Comparison of ENCODE assay signal across 14 cellular contexts in the genomic region with DNA sequence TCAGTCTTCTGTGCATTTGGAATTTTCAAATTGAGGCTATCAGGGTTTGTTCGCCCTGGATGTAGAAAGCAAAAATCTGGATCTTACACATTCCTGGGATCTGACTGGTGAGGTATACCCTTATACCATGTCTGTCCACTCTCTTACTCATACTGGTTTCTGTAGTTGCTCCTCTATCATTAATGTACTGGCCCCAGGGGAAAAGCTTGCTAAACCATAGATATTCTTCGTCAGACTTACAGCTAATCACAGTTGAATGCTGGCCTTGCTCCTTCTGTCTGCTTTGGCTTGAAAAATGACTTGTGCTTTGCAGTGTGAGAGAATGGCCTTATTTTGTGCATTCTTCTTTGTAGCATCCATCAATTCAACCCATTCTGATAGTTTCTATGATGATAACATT. TPM values are rescaled to one million over a fixed set of nuclear protein-coding genes. Genes with fewer than 3 reads are reported as not detected.
DNase-seq lines count a peak whose midpoint lies in the region; ATAC-seq and TF ChIP-seq lines count a peak whose summit lies in the region.
"Had no signal": no experiment of that assay in that cellular context is flagged by ENCODE, and none has a peak within 500 bp of the region (broad histone marks: within the 10 kb centered on the region; RNA-seq: fewer than 3 reads in every experiment).

No MANE protein-coding gene starts in this region.

- TF ChIP-seq CTCF in AG10803 (conservative IDR thresholded peaks at IDR 0.05; ENCODE audit: low read length) (no peak), cardiac fibroblast (IDR thresholded peaks at IDR 0.05; ENCODE audit: low read depth, low read length) (no peak), ovary (IDR thresholded peaks at IDR 0.05) (no peak)

- no peak overlapping the region for H3K4me2 ChIP-seq in mesenchymal stem cell (ENCODE audit: low read length, poor library complexity, severe bottlenecking)

- no peak overlapping the region for H2BK12ac ChIP-seq in mesenchymal stem cell (ENCODE audit: low read length in 2 of 2)

- peaks cover 16% of the 10 kb centered on the region for H3K79me1 ChIP-seq in mesenchymal stem cell (replicated peaks; ENCODE audit: low read length, poor library complexity, severe bottlenecking)

- no peak overlapping the region for H3K9ac ChIP-seq in mesenchymal stem cell (ENCODE audit: low read length)

- ATAC-seq in GM19452 (IDR thresholded peaks at IDR 0.05; ENCODE audit: unreplicated experiment) (no peak), GM19463 (IDR thresholded peaks at IDR 0.05; ENCODE audit: unreplicated experiment) (no peak)
- ATAC-seq in activated CD4-positive, CD25-positive, alpha-beta regulatory T cell treated with anti-CD3 and anti-CD28 coated beads, Interleukin-2, amount 50 U/mL, for 24 hours, result no peak
- ATAC-seq: pancreas had no signal

- no peak overlapping the region for H2AK5ac ChIP-seq in mesenchymal stem cell (ENCODE audit: low read length, severe bottlenecking)

- H2BK15ac ChIP-seq in mesenchymal stem cell (ENCODE audit: low read depth, poor library complexity, severe bottlenecking), result no peak overlapping the region

- H2BK120ac ChIP-seq in mesenchymal stem cell (ENCODE audit: low read depth, low read length), result no peak overlapping the region

- intact Hi-C loops in ovary (cut with DNase I), result no loop called here

- H3K27me3 ChIP-seq in MG63 (no peaks in the 10 kb centered on the region), mesenchymal stem cell (ENCODE audit: control insufficient read depth in 1 of 2, insufficient read depth in 1 of 2, low read length in 2 of 2) (no peaks in the 10 kb centered on the region), ovary (no peaks in the 10 kb centered on the region)
- H3K27me3 ChIP-seq: pancreas had no signal

- H4K8ac ChIP-seq in mesenchymal stem cell (ENCODE audit: low read length), result no peak overlapping the region

- 71% methylated on average over 1 of the region's 2 CpGs for WGBS in mesenchymal stem cell
- 74 to 92% (median 77%) methylated on average over 2 of the region's 2 CpGs for WGBS in ovary, 3 donors

- H3K4ac ChIP-seq in mesenchymal stem cell (ENCODE audit: low read depth in 1 of 2, low read length in 2 of 2), result no peak overlapping the region

- TF ChIP-seq POLR2A in ovary (IDR thresholded peaks at IDR 0.05), result no peak

- no peak overlapping the region for H3K14ac ChIP-seq in mesenchymal stem cell (ENCODE audit: low read length in 2 of 2)

- H2BK5ac ChIP-seq in mesenchymal stem cell (ENCODE audit: low read depth, low read length, poor library complexity, severe bottlenecking), result no peak overlapping the region

- H3K4me3 ChIP-seq in AG10803 (ENCODE audit: low read length), result no peak overlapping the region
- no peak overlapping the region for H3K4me3 ChIP-seq in MG63
- no peak overlapping the region for H3K4me3 ChIP-seq in cardiac fibroblast (replicated peaks in 1 of 2; ENCODE audit: low read depth in 2 of 2, low read length in 2 of 2)
- H3K4me3 ChIP-seq in mesenchymal stem cell (ENCODE audit: insufficient read depth in 1 of 2, low read depth in 1 of 2, low read length in 2 of 2), result peak overlapping the region in 1 of 2 experiments; percentile 20
- no peak overlapping the region for H3K4me3 ChIP-seq in ovary
- H3K4me3 ChIP-seq: pancreas had no signal

- H3K27ac ChIP-seq in mesenchymal stem cell (ENCODE audit: low read length, poor library complexity, severe bottlenecking) (peak overlapping the region; percentile 11), ovary (no peak overlapping the region)
- H3K27ac ChIP-seq: C4-2B, pancreas had no signal

- no peak overlapping the region for H3K18ac ChIP-seq in mesenchymal stem cell (ENCODE audit: low read depth in 1 of 2, low read length in 2 of 2)

- H3K9me3 ChIP-seq in MG63 (no peaks in the 10 kb centered on the region), mesenchymal stem cell (ENCODE audit: control insufficient read depth, low read length) (no peaks in the 10 kb centered on the region), ovary (no peaks in the 10 kb centered on the region)
- H3K9me3 ChIP-seq: pancreas had no signal

- no peak overlapping the region for H3K23ac ChIP-seq in mesenchymal stem cell (ENCODE audit: low read length in 2 of 2)

- H4K91ac ChIP-seq in mesenchymal stem cell (ENCODE audit: low read length), result no peak overlapping the region

- H3K4me1 ChIP-seq in mesenchymal stem cell (ENCODE audit: control insufficient read depth, insufficient read depth, low read depth, low read length), result peaks cover 7% of the 10 kb centered on the region
- no peaks in the 10 kb centered on the region for H3K4me1 ChIP-seq in ovary (ENCODE audit: insufficient read depth)
- H3K4me1 ChIP-seq: pancreas had no signal

- no peak for TF ChIP-seq EP300 in ovary (IDR thresholded peaks at IDR 0.05)

- H3K36me3 ChIP-seq in MG63, result peaks cover 7% of the 10 kb centered on the region
- no peaks in the 10 kb centered on the region for H3K36me3 ChIP-seq in mesenchymal stem cell (ENCODE audit: control insufficient read depth in 1 of 2, insufficient read depth in 2 of 2, low read depth in 1 of 2, low read length in 2 of 2)
- H3K36me3 ChIP-seq in ovary, result no peaks in the 10 kb centered on the region
- H3K36me3 ChIP-seq: pancreas had no signal

- no peak overlapping the region for H2AFZ ChIP-seq in mesenchymal stem cell (ENCODE audit: low read depth, low read length)

- DNase-seq in AG10803 (ENCODE audit: low read depth) (peak; percentile 96), MG63 (peak; percentile 26), cardiac fibroblast (ENCODE audit: low read depth in 2 of 2) (peak; percentile 86 to 97), mesenchymal stem cell (peak; percentile 87), ovary (no peak)
- DNase-seq: effector memory CD4-positive, alpha-beta T cell; GF-D8; NCI-H748 treated with DMSO at 0.1 percent for 48 hours; pancreas; SHP77 treated with DMSO at 0.1 percent for 48 hours had no signal

RNA-seq across cellular contexts. Expression of gene TBCE, which starts 30.5 kb away (rescaled TPM):
- 60.4 and 63.4 TPM in 2 replicates for total RNA-seq in MG63 (2014; rRNA removed; shearing (Covaris generic); ENCODE audit: low replicate concordance)
- 35.6 TPM for polyA plus RNA-seq in mesenchymal stem cell (2013, experiment 1 of 2)
- polyA plus RNA-seq in mesenchymal stem cell (2013, experiment 2 of 2), result 33.8 TPM
- total RNA-seq in ovary, result 10 to 100 TPM; 11.8 to 25.5 (median 22.8) TPM
- polyA plus RNA-seq in ovary, result 10 to 100 TPM; 13.7 to 22.9 TPM

Comparison
In these comparisons a context has a peak if more than half of its experiments do, and no peak if none do; other contexts are left out.
1. DNase-seq: peak in AG10803 (single experiment), MG63 (single experiment), cardiac fibroblast (2 of 2) and mesenchymal stem cell (single experiment); none in ovary (0 of 5).